19 cellular contexts compared by ENCODE assay signal in genomic region chr13:32425158-32425557, GRCh38. TPM values are rescaled to one million over a fixed set of nuclear protein-coding genes. Genes with fewer than 3 reads are reported as not detected.
DNase-seq lines count a peak whose midpoint lies in the region; ATAC-seq, FAIRE-seq and TF ChIP-seq lines count a peak whose summit lies in the region.
"Had no signal": no experiment of that assay in that cellular context is flagged by ENCODE, and none has a peak within 500 bp of the region (broad histone marks: within the 10 kb centered on the region; RNA-seq: fewer than 3 reads in every experiment).

No MANE protein-coding gene starts in this region.

- no peaks in the 10 kb centered on the region for H3K9me3 ChIP-seq in right lobe of liver
- no peaks in the 10 kb centered on the region for H3K9me3 ChIP-seq in upper lobe of right lung
- H3K9me3 ChIP-seq: breast epithelium, vagina had no signal

- H3K27ac Mint-ChIP-seq in stimulated activated naive CD8-positive, alpha-beta T cell treated with anti-CD3 and anti-CD28 coated beads, Interleukin-15, Interleukin-2, amounts not matched to agents 100 ng/mL and 50 ng/mL, for 24 hours: peak overlapping the region; percentile 34
- H3K27ac Mint-ChIP-seq in activated CD4-positive, alpha-beta memory T cell treated with anti-CD3 and anti-CD28 coated beads, Interleukin-2, amount 10 ng/mL, durations not matched to agents 7 days and 5 days: peak overlapping the region; percentile 68

- intact Hi-C loops in right lobe of liver (cut with DNase I): no loop called here
- intact Hi-C loops in upper lobe of right lung (cut with DNase I): no loop called here

- H3K36me3 ChIP-seq in right lobe of liver (peaks cover 0 to under 1% (median 0%) of the 10 kb centered on the region in 4 donors), upper lobe of right lung (no peaks in the 10 kb centered on the region)
- H3K36me3 ChIP-seq: breast epithelium, vagina had no signal

- TF ChIP-seq CTCF in right lobe of liver (IDR thresholded peaks at IDR 0.05) (no peak), upper lobe of right lung (IDR thresholded peaks at IDR 0.05) (no peak)

- H3K4me3 Mint-ChIP-seq in stimulated activated naive CD8-positive, alpha-beta T cell treated with anti-CD3 and anti-CD28 coated beads, Interleukin-15, Interleukin-2, amounts not matched to agents 100 ng/mL and 50 ng/mL, for 24 hours: peak overlapping the region; percentile 51
- peak overlapping the region; percentile 99 for H3K4me3 Mint-ChIP-seq in activated CD4-positive, alpha-beta memory T cell treated with anti-CD3 and anti-CD28 coated beads, Interleukin-2, amount 10 ng/mL, durations not matched to agents 7 days and 5 days

- ATAC-seq in stimulated activated naive CD8-positive, alpha-beta T cell treated with anti-CD3 and anti-CD28 coated beads, Interleukin-15, Interleukin-2, amounts not matched to agents 100 U/mL and 50 U/mL, for 24 hours: no peak
- no peak for ATAC-seq in right lobe of liver
- ATAC-seq in upper lobe of right lung: no peak
- ATAC-seq: sciatic nerve had no signal

- peak overlapping the region in 2 of 3 donors; percentile 75 to 83 for H3K4me3 ChIP-seq in right lobe of liver
- no peak overlapping the region for H3K4me3 ChIP-seq in upper lobe of right lung

- H3K27me3 ChIP-seq in right lobe of liver (no peaks in the 10 kb centered on the region), upper lobe of right lung (no peaks in the 10 kb centered on the region)
- H3K27me3 ChIP-seq: breast epithelium, neutrophil, vagina had no signal

- 48% methylated on average over 7 of the region's 7 CpGs for WGBS in right lobe of liver (ENCODE audit: insufficient coverage, low coverage, low lambda C conversion rate, missing lambda C conversion rate)

- peaks cover 44% of the 10 kb centered on the region for H3K4me1 Mint-ChIP-seq in stimulated activated naive CD8-positive, alpha-beta T cell treated with anti-CD3 and anti-CD28 coated beads, Interleukin-15, Interleukin-2, amounts not matched to agents 100 ng/mL and 50 ng/mL, for 24 hours (ENCODE audit: low read depth)
- peaks cover 35% of the 10 kb centered on the region for H3K4me1 Mint-ChIP-seq in activated CD4-positive, alpha-beta memory T cell treated with anti-CD3 and anti-CD28 coated beads, Interleukin-2, amount 10 ng/mL, durations not matched to agents 7 days and 5 days

- H3K36me3 Mint-ChIP-seq in stimulated activated naive CD8-positive, alpha-beta T cell treated with anti-CD3 and anti-CD28 coated beads, Interleukin-15, Interleukin-2, amounts not matched to agents 100 ng/mL and 50 ng/mL, for 24 hours (ENCODE audit: low read depth): peaks cover 46% of the 10 kb centered on the region
- H3K36me3 Mint-ChIP-seq in activated CD4-positive, alpha-beta memory T cell treated with anti-CD3 and anti-CD28 coated beads, Interleukin-2, amount 10 ng/mL, durations not matched to agents 7 days and 5 days (ENCODE audit: low read depth): peaks cover 61% of the 10 kb centered on the region

- H3K9me3 Mint-ChIP-seq in stimulated activated naive CD8-positive, alpha-beta T cell treated with anti-CD3 and anti-CD28 coated beads, Interleukin-15, Interleukin-2, amounts not matched to agents 100 ng/mL and 50 ng/mL, for 24 hours: peaks cover under 1% of the 10 kb centered on the region
- peaks cover 8% of the 10 kb centered on the region for H3K9me3 Mint-ChIP-seq in activated CD4-positive, alpha-beta memory T cell treated with anti-CD3 and anti-CD28 coated beads, Interleukin-2, amount 10 ng/mL, durations not matched to agents 7 days and 5 days

- H3K27ac ChIP-seq in right lobe of liver: peak overlapping the region; percentile 98 to 100 (median 99)
- peak overlapping the region; percentile 92 for H3K27ac ChIP-seq in upper lobe of right lung

- H3K4me1 ChIP-seq in right lobe of liver: peaks cover 0 to 33% (median 12%) of the 10 kb centered on the region in 4 donors
- H3K4me1 ChIP-seq in upper lobe of right lung: peaks cover 25% of the 10 kb centered on the region
- H3K4me1 ChIP-seq: breast epithelium had no signal

- CTCF ChIA-PET in activated CD4-positive, alpha-beta memory T cell treated with anti-CD3 and anti-CD28 coated beads, Interleukin-2, amount 10 ng/mL, durations not matched to agents 7 days and 5 days (lab: Charles Lee): interaction anchor here (1.4 kb wide), 1 partner anchor 178 kb away, joined by 4 read pairs; no protein-coding TSS in a partner anchor

- TF ChIP-seq POLR2A in right lobe of liver (IDR thresholded peaks at IDR 0.05): no peak

- H3K27me3 Mint-ChIP-seq in stimulated activated naive CD8-positive, alpha-beta T cell treated with anti-CD3 and anti-CD28 coated beads, Interleukin-15, Interleukin-2, amounts not matched to agents 100 ng/mL and 50 ng/mL, for 24 hours: no peaks in the 10 kb centered on the region
- no peaks in the 10 kb centered on the region for H3K27me3 Mint-ChIP-seq in activated CD4-positive, alpha-beta memory T cell treated with anti-CD3 and anti-CD28 coated beads, Interleukin-2, amount 10 ng/mL, durations not matched to agents 7 days and 5 days

- POLR2A ChIA-PET in activated CD4-positive, alpha-beta memory T cell treated with anti-CD3 and anti-CD28 coated beads, Interleukin-2, amount 10 ng/mL, durations not matched to agents 7 days and 5 days (lab: Charles Lee): interaction anchor here (0.7 to 5.6 kb wide), 4 partner anchors 17 to 113 kb away, joined by 3 to 121 read pairs (median 36); partner anchors contain the start of genes BRCA2, N4BP2L2 and ZAR1L

- DNase-seq in stimulated activated naive CD8-positive, alpha-beta T cell treated with anti-CD3 and anti-CD28 coated beads, Interleukin-15, Interleukin-2, amounts not matched to agents 100 U/mL and 50 U/mL, for 24 hours: no peak
- no peak for DNase-seq in activated CD4-positive, alpha-beta memory T cell treated with anti-CD3 and anti-CD28 coated beads, Interleukin-2, amount 10 ng/mL, durations not matched to agents 7 days and 5 days
- peak in 1 of 3 donors; percentile 50 for DNase-seq in right lobe of liver
- DNase-seq in upper lobe of right lung: no peak
- DNase-seq in frontal cortex (ENCODE audit: low spot score in 2 of 2): no peak
- DNase-seq in superior temporal gyrus (ENCODE audit: extremely low spot score): no peak
- no peak for DNase-seq in NK-92 treated with Interleukin-12 subunit alpha and Interleukin-12 subunit beta, amount 100 ng/mL, for 24 hours (lab: John Stamatoyannopoulos, UW)
- DNase-seq: activated CD4-positive, CD25-positive, alpha-beta regulatory T cell treated with anti-CD3 and anti-CD28 coated beads, Interleukin-2, amount 50 U/mL, for 72 hours; activated effector memory CD4-positive, alpha-beta T cell treated with anti-CD3 and anti-CD28 coated beads, Interleukin-2, amount 50 U/mL, for 16 hours; foreskin fibroblast; H7; mammary epithelial cell; NCI-H1092; stimulated activated CD8-positive, alpha-beta memory T cell treated with anti-CD3 and anti-CD28 coated beads, Interleukin-4, amount 100 ng/mL, for 48 hours had no signal

- no peak for FAIRE-seq in frontal cortex (lab: Jason Lieb, UNC)

RNA-seq across cellular contexts. Expression of gene N4BP2L1, which starts 2.8 kb away (rescaled TPM):
- 10 to 100 TPM; 29.9 to 33.8 TPM for total RNA-seq in activated CD4-positive, alpha-beta memory T cell treated with anti-CD3 and anti-CD28 coated beads, Interleukin-2, amount 10 ng/mL, durations not matched to agents 7 days and 5 days
- 10 to 100 TPM; 17.4 to 56.9 (median 26.5) TPM for total RNA-seq in right lobe of liver
- total RNA-seq in upper lobe of right lung: 25.3 TPM
- total RNA-seq in frontal cortex: 8.2 TPM
